8 cellular contexts compared by ENCODE assay signal in the genomic region with DNA sequence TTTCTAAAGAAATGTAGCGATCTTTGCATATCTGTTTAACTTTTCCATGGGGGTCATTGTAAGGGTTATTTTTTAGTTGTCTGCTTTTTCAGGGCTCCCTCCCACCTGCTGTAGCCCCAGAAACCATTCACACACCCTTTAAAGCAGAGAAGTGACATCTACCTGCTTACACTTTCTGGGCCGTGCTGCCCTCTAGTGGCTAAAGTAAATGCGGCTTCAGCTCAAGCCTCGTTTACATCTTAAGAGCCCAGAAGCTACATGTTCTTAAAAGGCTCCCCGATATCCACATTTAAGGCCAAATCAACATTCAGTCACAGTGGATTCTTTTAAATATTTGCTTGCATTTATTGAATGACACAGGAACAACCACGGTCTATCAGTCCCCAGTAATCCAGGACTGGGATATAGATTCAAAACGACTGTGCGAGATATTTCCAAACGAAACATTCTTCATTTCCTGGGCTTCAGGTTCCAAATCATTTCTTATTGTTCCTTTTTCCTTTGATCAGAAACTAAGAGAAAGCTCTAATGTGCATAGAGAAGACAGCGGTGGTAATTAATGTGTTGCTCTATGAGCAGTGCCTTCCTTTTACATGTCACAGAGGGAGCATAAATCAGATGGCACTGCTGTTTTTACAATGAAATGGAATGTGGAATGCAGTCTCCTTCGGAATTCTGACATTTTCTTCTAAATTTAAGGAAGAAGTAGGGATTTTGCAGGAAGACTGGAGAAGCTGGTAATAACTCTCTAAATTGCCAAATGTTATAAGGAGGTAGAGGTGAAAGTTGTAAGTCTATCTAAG.
DNase-seq lines count a peak whose midpoint lies in the region; ATAC-seq and TF ChIP-seq lines count a peak whose summit lies in the region.

No MANE protein-coding gene starts in this region.

- H3K27me3 ChIP-seq in parathyroid adenoma (ENCODE audit: control insufficient read depth, insufficient read depth, low read length), result no peaks in the 10 kb centered on the region
- H3K27me3 ChIP-seq in upper lobe of left lung, result no peaks in the 10 kb centered on the region

- no peak for TF ChIP-seq POLR2A in upper lobe of left lung (IDR thresholded peaks at IDR 0.05)

- H3K36me3 ChIP-seq in parathyroid adenoma (ENCODE audit: control insufficient read depth, insufficient read depth, low read length) (no peaks in the 10 kb centered on the region), upper lobe of left lung (no peaks in the 10 kb centered on the region)

- no peaks in the 10 kb centered on the region for H3K9me3 Mint-ChIP-seq in activated T-helper 2 cell treated with anti-CD3 and anti-CD28 coated beads, Interferon-gamma antibody, Interleukin-2, Interleukin-4, amounts not matched to agents 10 μg/mL and 5 μg/mL and 100 μg/mL, durations not matched to agents 14 hours and 24 hours and 36 hours

- no peak overlapping the region for H2AFZ ChIP-seq in parathyroid adenoma

- H3K9ac ChIP-seq in parathyroid adenoma, result no peak overlapping the region

- no peaks in the 10 kb centered on the region for H3K4me1 Mint-ChIP-seq in activated T-helper 2 cell treated with anti-CD3 and anti-CD28 coated beads, Interferon-gamma antibody, Interleukin-2, Interleukin-4, amounts not matched to agents 10 μg/mL and 5 μg/mL and 100 μg/mL, durations not matched to agents 14 hours and 24 hours and 36 hours (ENCODE audit: low read depth)

- no peaks in the 10 kb centered on the region for H3K79me2 ChIP-seq in parathyroid adenoma

- H3K36me3 Mint-ChIP-seq in activated T-helper 2 cell treated with anti-CD3 and anti-CD28 coated beads, Interferon-gamma antibody, Interleukin-2, Interleukin-4, amounts not matched to agents 10 μg/mL and 5 μg/mL and 100 μg/mL, durations not matched to agents 14 hours and 24 hours and 36 hours (ENCODE audit: low read depth), result no peaks in the 10 kb centered on the region

- peak; percentile 57 for DNase-seq in ELR (ENCODE audit: low read depth)
- peak; percentile 34 for DNase-seq in KG1 (lab: John Stamatoyannopoulos, UW)
- peak; percentile 41 for DNase-seq in RPMI7951 (ENCODE audit: low read depth)
- peak; percentile 24 for DNase-seq in activated T-helper 2 cell treated with anti-CD3 and anti-CD28 coated beads, Interferon-gamma antibody, Interleukin-2, Interleukin-4, amounts not matched to agents 10 μg/mL and 5 μg/mL and 100 μg/mL, durations not matched to agents 14 hours and 24 hours and 36 hours (ENCODE audit: low spot score)
- peak; percentile 27 for DNase-seq in foreskin melanocyte
- peak in 1 of 2 donors; percentile 55 for DNase-seq in upper lobe of left lung

- no peak overlapping the region for H3K4me2 ChIP-seq in parathyroid adenoma (ENCODE audit: low read length)

- no peak overlapping the region for H3K27ac Mint-ChIP-seq in activated T-helper 2 cell treated with anti-CD3 and anti-CD28 coated beads, Interferon-gamma antibody, Interleukin-2, Interleukin-4, amounts not matched to agents 10 μg/mL and 5 μg/mL and 100 μg/mL, durations not matched to agents 14 hours and 24 hours and 36 hours

- H3K4me1 ChIP-seq in parathyroid adenoma, result no peaks in the 10 kb centered on the region
- no peaks in the 10 kb centered on the region for H3K4me1 ChIP-seq in upper lobe of left lung

- H3K27ac ChIP-seq in parathyroid adenoma, result no peak overlapping the region
- no peak overlapping the region for H3K27ac ChIP-seq in upper lobe of left lung

- intact Hi-C loops in activated T-helper 2 cell treated with anti-CD3 and anti-CD28 coated beads, Interferon-gamma antibody, Interleukin-2, Interleukin-4, amounts not matched to agents 10 μg/mL and 5 μg/mL and 100 μg/mL, durations not matched to agents 14 hours and 24 hours and 36 hours (cut with micrococcal nuclease), result loop anchor here (1.0 kb wide), 1 partner anchor 283 kb away; no protein-coding TSS in a partner anchor

- TF ChIP-seq CTCF in parathyroid adenoma (IDR thresholded peaks at IDR 0.05), result peak; percentile 68
- peak; percentile 54 to 82 (median 65) for TF ChIP-seq CTCF in upper lobe of left lung (IDR thresholded peaks at IDR 0.05)

- WGBS in upper lobe of left lung, 2 donors, result 22 to 24% methylated on average over 11 of the region's 11 CpGs

- H3K4me3 ChIP-seq in parathyroid adenoma (ENCODE audit: low read depth, low read length) (no peak overlapping the region), upper lobe of left lung (no peak overlapping the region)

- ATAC-seq in GM21619 (IDR thresholded peaks at IDR 0.05; ENCODE audit: unreplicated experiment) (peak; percentile 96), upper lobe of left lung (ENCODE audit: low FRiP score in 2 of 2) (peak; percentile 75 to 77)

- H3K4me3 Mint-ChIP-seq in activated T-helper 2 cell treated with anti-CD3 and anti-CD28 coated beads, Interferon-gamma antibody, Interleukin-2, Interleukin-4, amounts not matched to agents 10 μg/mL and 5 μg/mL and 100 μg/mL, durations not matched to agents 14 hours and 24 hours and 36 hours (ENCODE audit: low read depth), result no peak overlapping the region

- no peak for TF ChIP-seq EP300 in upper lobe of left lung (IDR thresholded peaks at IDR 0.05)

- peaks cover 2% of the 10 kb centered on the region for H3K27me3 Mint-ChIP-seq in activated T-helper 2 cell treated with anti-CD3 and anti-CD28 coated beads, Interferon-gamma antibody, Interleukin-2, Interleukin-4, amounts not matched to agents 10 μg/mL and 5 μg/mL and 100 μg/mL, durations not matched to agents 14 hours and 24 hours and 36 hours (ENCODE audit: low read depth)

- H3K9me3 ChIP-seq in parathyroid adenoma (ENCODE audit: control insufficient read depth, low read length), result no peaks in the 10 kb centered on the region
- H3K9me3 ChIP-seq in upper lobe of left lung, result no peaks in the 10 kb centered on the region
